27 cellular contexts compared by ENCODE assay signal in the genomic region with DNA sequence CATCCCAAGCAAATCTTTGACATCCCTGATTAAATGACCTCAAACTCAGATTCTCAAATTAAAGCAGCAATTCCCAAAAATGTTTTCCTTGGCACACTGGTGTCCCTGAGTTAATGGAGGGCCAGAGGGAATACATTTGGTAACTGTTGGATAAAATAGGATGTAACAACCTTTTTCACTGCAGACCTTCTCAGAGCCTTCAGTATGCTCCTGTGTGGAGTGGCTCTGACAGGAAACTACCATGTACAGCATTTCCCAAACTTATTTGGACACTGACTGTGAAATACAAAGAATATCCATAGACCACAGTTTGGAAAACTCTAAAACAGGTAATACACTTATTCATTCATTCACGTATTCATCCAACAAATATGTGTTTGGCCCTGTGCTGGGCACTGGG.
"Had no signal": no experiment of that assay in that cellular context is flagged by ENCODE, and none has a peak within 500 bp of the region (broad histone marks: within the 10 kb centered on the region; RNA-seq: fewer than 3 reads in every experiment).

No MANE protein-coding gene starts in this region.

- DNase-seq: occipital lobe; ovary; psoas muscle; right cardiac atrium; right lobe of liver; sigmoid colon; small intestine; stimulated activated CD4-positive, alpha-beta T cell treated with anti-CD3 and anti-CD28 coated beads, Interleukin-15, amount 100 ng/mL, for 24 hours; stimulated activated CD4-positive, alpha-beta T cell treated with anti-CD3 and anti-CD28 coated beads, Interleukin-2, amount 100 ng/mL, for 24 hours; stimulated activated CD4-positive, alpha-beta T cell treated with anti-CD3 and anti-CD28 coated beads, Interleukin-2, amount 100 ng/mL, for 48 hours; stimulated activated CD4-positive, alpha-beta T cell treated with anti-CD3 and anti-CD28 coated beads, Interleukin-4, amount 100 ng/mL, for 24 hours; stimulated activated naive B cell treated with anti-CD40 and anti-IgM and Interleukin-4, amounts not matched to agents 10 μg/mL and 1 μg/mL and 100 μg/mL, for 72 hours; stimulated activated naive CD4-positive, alpha-beta T cell treated with Interleukin-2 at 50 U/mL for 16 hours; stomach; thyroid gland; trophoblast cell had no signal

- H3K27me3 ChIP-seq: ovary, right lobe of liver, sigmoid colon, stomach, thyroid gland, tibial nerve, upper lobe of left lung, vagina had no signal

- H3K4me1 Mint-ChIP-seq: stimulated activated effector memory CD8-positive, alpha-beta T cell treated with anti-CD3 and anti-CD28 coated beads, Interleukin-12 subunit alpha, Interleukin-12 subunit beta, amount 100 ng/mL, for 72 hours; stimulated activated naive B cell treated with anti-CD40 and anti-IgM and Interleukin-4, amounts not matched to agents 10 μg/mL and 1 μg/mL and 100 μg/mL, for 72 hours had no signal

- H3K9ac ChIP-seq: parathyroid adenoma had no signal

- H3K4me3 Mint-ChIP-seq: natural killer cell treated with Interleukin-12 subunit alpha and Interleukin-12 subunit beta and Interleukin-15 and Interleukin-18, amount 100 ng/mL, for 72 hours; nephron progenitor cell; neural crest cell; stimulated activated effector memory CD8-positive, alpha-beta T cell treated with anti-CD3 and anti-CD28 coated beads, Interleukin-12 subunit alpha, Interleukin-12 subunit beta, amount 100 ng/mL, for 72 hours; stimulated activated naive B cell treated with anti-CD40 and anti-IgM and Interleukin-4, amounts not matched to agents 10 μg/mL and 1 μg/mL and 100 μg/mL, for 72 hours; stimulated activated naive CD8-positive, alpha-beta T cell treated with anti-CD3 and anti-CD28 coated beads, Interleukin-15, Interleukin-2, amounts not matched to agents 100 ng/mL and 50 ng/mL, for 24 hours had no signal

- H3K9me3 Mint-ChIP-seq: natural killer cell treated with Interleukin-12 subunit alpha and Interleukin-12 subunit beta and Interleukin-15 and Interleukin-18, amount 100 ng/mL, for 72 hours; nephron progenitor cell; neural crest cell; stimulated activated effector memory CD8-positive, alpha-beta T cell treated with anti-CD3 and anti-CD28 coated beads, Interleukin-12 subunit alpha, Interleukin-12 subunit beta, amount 100 ng/mL, for 72 hours; stimulated activated naive B cell treated with anti-CD40 and anti-IgM and Interleukin-4, amounts not matched to agents 10 μg/mL and 1 μg/mL and 100 μg/mL, for 72 hours; stimulated activated naive CD8-positive, alpha-beta T cell treated with anti-CD3 and anti-CD28 coated beads, Interleukin-15, Interleukin-2, amounts not matched to agents 100 ng/mL and 50 ng/mL, for 24 hours had no signal

- ATAC-seq: psoas muscle; right cardiac atrium; right lobe of liver; stimulated activated effector memory CD8-positive, alpha-beta T cell treated with anti-CD3 and anti-CD28 coated beads, Interleukin-12 subunit alpha, Interleukin-12 subunit beta, amount 100 ng/mL, for 72 hours; stimulated activated naive B cell treated with anti-CD40 and anti-IgM and Interleukin-4, amounts not matched to agents 10 μg/mL and 1 μg/mL and 100 μg/mL, for 72 hours had no signal

- H2AFZ ChIP-seq: parathyroid adenoma had no signal

- FAIRE-seq: small intestine had no signal

- H3K27ac Mint-ChIP-seq: natural killer cell treated with Interleukin-12 subunit alpha and Interleukin-12 subunit beta and Interleukin-15 and Interleukin-18, amount 100 ng/mL, for 72 hours; nephron progenitor cell; progenitor cell of endocrine pancreas; stimulated activated effector memory CD8-positive, alpha-beta T cell treated with anti-CD3 and anti-CD28 coated beads, Interleukin-12 subunit alpha, Interleukin-12 subunit beta, amount 100 ng/mL, for 72 hours; stimulated activated naive B cell treated with anti-CD40 and anti-IgM and Interleukin-4, amounts not matched to agents 10 μg/mL and 1 μg/mL and 100 μg/mL, for 72 hours; stimulated activated naive CD8-positive, alpha-beta T cell treated with anti-CD3 and anti-CD28 coated beads, Interleukin-15, Interleukin-2, amounts not matched to agents 100 ng/mL and 50 ng/mL, for 24 hours had no signal

- H3K27ac ChIP-seq: ovary, parathyroid adenoma, psoas muscle, right lobe of liver, sigmoid colon, stomach, thoracic aorta, thyroid gland, tibial nerve, upper lobe of left lung, vagina had no signal

- H3K36me3 Mint-ChIP-seq: natural killer cell treated with Interleukin-12 subunit alpha and Interleukin-12 subunit beta and Interleukin-15 and Interleukin-18, amount 100 ng/mL, for 72 hours; stimulated activated effector memory CD8-positive, alpha-beta T cell treated with anti-CD3 and anti-CD28 coated beads, Interleukin-12 subunit alpha, Interleukin-12 subunit beta, amount 100 ng/mL, for 72 hours; stimulated activated naive B cell treated with anti-CD40 and anti-IgM and Interleukin-4, amounts not matched to agents 10 μg/mL and 1 μg/mL and 100 μg/mL, for 72 hours had no signal

- H3K4me3 ChIP-seq: ovary, psoas muscle, right lobe of liver, sigmoid colon, stomach, thoracic aorta, thyroid gland, tibial nerve, upper lobe of left lung, vagina had no signal

- H3K79me2 ChIP-seq: parathyroid adenoma had no signal

- H3K27me3 Mint-ChIP-seq: stimulated activated naive CD8-positive, alpha-beta T cell treated with anti-CD3 and anti-CD28 coated beads, Interleukin-15, Interleukin-2, amounts not matched to agents 100 ng/mL and 50 ng/mL, for 24 hours had no signal

- H3K36me3 ChIP-seq: ovary, right lobe of liver, sigmoid colon, stomach, thoracic aorta, thyroid gland, tibial nerve, upper lobe of left lung, vagina had no signal

- H3K4me1 ChIP-seq: parathyroid adenoma, right lobe of liver, sigmoid colon had no signal

- H3K9me3 ChIP-seq: ovary, psoas muscle, right lobe of liver, sigmoid colon, stomach, thoracic aorta, thyroid gland, tibial nerve, upper lobe of left lung, vagina had no signal
